In the genomic region with DNA sequence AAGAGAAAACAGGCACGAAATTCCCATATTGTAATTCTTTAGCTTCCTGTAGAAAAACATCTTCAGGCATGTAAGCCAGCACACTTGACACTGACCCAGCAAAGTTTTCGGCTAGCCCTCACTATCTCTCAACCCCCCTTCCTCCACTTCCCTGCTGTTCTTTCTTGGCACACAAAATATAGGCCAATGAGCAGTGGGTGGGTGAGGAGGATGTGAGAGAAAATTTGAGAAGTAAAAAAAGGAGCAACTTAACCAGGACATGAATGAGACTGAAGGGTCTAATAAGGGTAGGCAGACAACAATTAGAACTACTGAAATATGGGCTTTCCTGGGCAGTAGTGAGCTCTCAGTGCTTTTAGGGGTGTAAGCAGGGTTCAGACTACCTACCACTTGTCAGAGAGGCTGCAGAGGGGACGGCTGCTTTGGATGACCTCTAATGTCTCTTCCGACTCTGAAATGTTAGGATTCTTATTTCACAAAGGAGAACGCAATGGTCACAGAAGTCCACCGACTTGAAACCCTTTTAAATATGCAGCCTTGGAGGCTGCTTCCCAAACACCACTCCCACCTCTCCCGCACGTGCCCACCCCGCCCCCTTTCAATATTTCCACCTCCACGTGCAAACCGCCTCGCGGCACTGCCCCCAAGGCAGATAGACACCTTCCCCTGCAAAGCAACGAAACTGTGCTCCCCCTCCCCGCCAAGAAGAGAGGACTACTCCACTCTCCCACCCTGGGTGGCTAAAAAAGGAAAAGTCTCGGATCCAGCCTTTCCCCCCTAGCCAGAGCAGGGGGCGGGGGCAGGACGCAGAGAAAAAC, we compare ENCODE assay signal across 8 cellular contexts. TPM values are rescaled to one million over a fixed set of nuclear protein-coding genes. Genes with fewer than 3 reads are reported as not detected.
DNase-seq lines count a peak whose midpoint lies in the region; ATAC-seq, FAIRE-seq and TF ChIP-seq lines count a peak whose summit lies in the region.

No MANE protein-coding gene starts in this region.

- H3K4me3 Mint-ChIP-seq in GM23338 = peak overlapping the region; percentile 89
- peak overlapping the region; percentile 85 to 98 (median 95) for H3K4me3 Mint-ChIP-seq in naive thymus-derived CD4-positive, alpha-beta T cell

- TF ChIP-seq CTCF in AG09309 (IDR thresholded peaks at IDR 0.05; ENCODE audit: control insufficient read depth, insufficient read depth, low read depth, low read length, missing control alignments) = no peak
- TF ChIP-seq CTCF in GM23338 (conservative IDR thresholded peaks at IDR 0.05; ENCODE audit: low read depth in 2 of 2) = no peak
- no peak for TF ChIP-seq CTCF in endothelial cell of umbilical vein (IDR thresholded peaks at IDR 0.05; ENCODE audit: extremely low read depth in 1 of 2, insufficient read depth in 1 of 2, low read depth in 1 of 2, low read length in 2 of 2)
- TF ChIP-seq CTCF in GM10266 (IDR thresholded peaks at IDR 0.05; ENCODE audit: control insufficient read depth, insufficient read depth, low read depth, missing control alignments) = no peak

- POLR2A ChIA-PET in endothelial cell of umbilical vein (lab: Charles Lee) = no interaction called here
- POLR2A ChIA-PET in naive thymus-derived CD4-positive, alpha-beta T cell (lab: Charles Lee) = interaction anchor here (0.6 kb wide), 1 partner anchor 28 kb away, joined by 3 read pairs; no protein-coding TSS in a partner anchor

- CTCF ChIA-PET in endothelial cell of umbilical vein (lab: Charles Lee) = no interaction called here
- CTCF ChIA-PET in naive thymus-derived CD4-positive, alpha-beta T cell (lab: Charles Lee) = interaction anchor here (0.7 kb wide), 1 partner anchor 26 kb away, joined by 3 read pairs; no protein-coding TSS in a partner anchor

- H3K27ac Mint-ChIP-seq in GM23338 = peak overlapping the region; percentile 87
- H3K27ac Mint-ChIP-seq in naive thymus-derived CD4-positive, alpha-beta T cell = peak overlapping the region; percentile 47 to 99 (median 78)

- H4K20me1 ChIP-seq in GM23338 (replicated peaks; ENCODE audit: insufficient read depth) (peaks cover 43% of the 10 kb centered on the region), endothelial cell of umbilical vein (replicated peaks; ENCODE audit: control insufficient read depth, extremely low read depth, insufficient read depth, low read length) (no peaks in the 10 kb centered on the region)

- intact Hi-C loops in endothelial cell of umbilical vein (cut with micrococcal nuclease) = no loop called here
- intact Hi-C loops in naive thymus-derived CD4-positive, alpha-beta T cell (cut with micrococcal nuclease) = no loop called here

- H3K9me2 ChIP-seq in GM23338 (ENCODE audit: insufficient read depth) = no peaks in the 10 kb centered on the region

- no TSS peak for BruUV-seq in endothelial cell of umbilical vein (replicated peaks; lab: Mats Ljungman, UMichigan)

- H3K79me2 ChIP-seq in GM23338 (replicated peaks; ENCODE audit: insufficient read depth) (peaks cover 88% of the 10 kb centered on the region), endothelial cell of umbilical vein (ENCODE audit: control insufficient read depth, insufficient read depth, low read length) (peaks cover 72% of the 10 kb centered on the region)

- dilution Hi-C loops in endothelial cell of umbilical vein (cut with MboI; ENCODE audit: extremely low pct_ligation_motif_present, low sequenced_read_pairs) = no loop called here

- H3K27ac ChIP-seq in GM23338 (ENCODE audit: low read depth) = peak overlapping the region; percentile 99
- peak overlapping the region; percentile 99 for H3K27ac ChIP-seq in endothelial cell of umbilical vein (ENCODE audit: insufficient read depth, low read depth, low read length)
- H3K27ac ChIP-seq in naive thymus-derived CD4-positive, alpha-beta T cell (ENCODE audit: low read depth, low read length) = peak overlapping the region; percentile 89

- no peaks in the 10 kb centered on the region; the same call in 1 of the 2 replicates for H3F3A ChIP-seq in GM23338 (replicated peaks; ENCODE audit: low read depth)

- no peak for TF ChIP-seq POLR2A in endothelial cell of umbilical vein (IDR thresholded peaks at IDR 0.05; ENCODE audit: low read depth, low read length)

- H3K9me3 Mint-ChIP-seq in GM23338 = no peaks in the 10 kb centered on the region
- H3K9me3 Mint-ChIP-seq in naive thymus-derived CD4-positive, alpha-beta T cell = no peaks in the 10 kb centered on the region

- H3K9ac ChIP-seq in endothelial cell of umbilical vein (replicated peaks; ENCODE audit: extremely low read depth, insufficient read depth, low read length) = peak overlapping the region; percentile 100

- no peaks in the 10 kb centered on the region for H3K27me3 ChIP-seq in GM23338 (ENCODE audit: insufficient read depth)
- no peaks in the 10 kb centered on the region for H3K27me3 ChIP-seq in endothelial cell of umbilical vein (ENCODE audit: control insufficient read depth in 2 of 2, insufficient read depth in 2 of 2, low read length in 2 of 2)
- H3K27me3 ChIP-seq in naive thymus-derived CD4-positive, alpha-beta T cell (ENCODE audit: control insufficient read depth in 2 of 2, insufficient read depth in 2 of 2, low read length in 2 of 2) = no peaks in the 10 kb centered on the region

- no peaks in the 10 kb centered on the region for H3K9me3 ChIP-seq in endothelial cell of umbilical vein (replicated peaks; ENCODE audit: control insufficient read depth, insufficient read depth, low read length)
- H3K9me3 ChIP-seq in naive thymus-derived CD4-positive, alpha-beta T cell (ENCODE audit: control insufficient read depth in 2 of 3, low read length in 3 of 3) = no peaks in the 10 kb centered on the region

- ATAC-seq in GM23338 = peak; percentile 3
- ATAC-seq in naive thymus-derived CD4-positive, alpha-beta T cell = no peak
- ATAC-seq in GM19397 (IDR thresholded peaks at IDR 0.05; ENCODE audit: unreplicated experiment) = no peak
- no peak for ATAC-seq in HG03097 (IDR thresholded peaks at IDR 0.05; ENCODE audit: low FRiP score, unreplicated experiment)

- peaks cover 34% of the 10 kb centered on the region for H3K4me1 Mint-ChIP-seq in GM23338
- peaks cover 55 to 81% (median 68%) of the 10 kb centered on the region in 7 donors for H3K4me1 Mint-ChIP-seq in naive thymus-derived CD4-positive, alpha-beta T cell

- H3K4me2 ChIP-seq in GM23338 = peak overlapping the region; percentile 99
- H3K4me2 ChIP-seq in endothelial cell of umbilical vein (ENCODE audit: insufficient read depth, low read length) = peak overlapping the region; percentile 88

- peaks cover 75% of the 10 kb centered on the region for H3K36me3 Mint-ChIP-seq in GM23338 (ENCODE audit: low read depth)
- peaks cover 15 to 37% (median 16%) of the 10 kb centered on the region in 5 donors for H3K36me3 Mint-ChIP-seq in naive thymus-derived CD4-positive, alpha-beta T cell

- no peaks in the 10 kb centered on the region for H3K9me1 ChIP-seq in endothelial cell of umbilical vein (replicated peaks; ENCODE audit: control insufficient read depth, extremely low read depth, insufficient read depth, low read length)

- H3K4me1 ChIP-seq in GM23338 (ENCODE audit: insufficient read depth) = peaks cover 16% of the 10 kb centered on the region
- peaks cover 19% of the 10 kb centered on the region for H3K4me1 ChIP-seq in endothelial cell of umbilical vein (ENCODE audit: control insufficient read depth, extremely low read depth, insufficient read depth, low read length)
- peaks cover 35 to 40% of the 10 kb centered on the region in 2 donors for H3K4me1 ChIP-seq in naive thymus-derived CD4-positive, alpha-beta T cell (ENCODE audit: control insufficient read depth in 2 of 2, insufficient read depth in 2 of 2, low read length in 2 of 2)

- H3K4me3 ChIP-seq in AG09309 (ENCODE audit: control insufficient read depth, low read depth, low read length) (peak overlapping the region; percentile 79), GM23338 (peak overlapping the region; percentile 98), endothelial cell of umbilical vein (replicated peaks in 1 of 3; ENCODE audit: insufficient read depth in 1 of 3, low read depth in 1 of 3, low read length in 3 of 3) (peak overlapping the region; percentile 70 to 99 (median 88))
- peak overlapping the region; percentile 89 for H3K4me3 ChIP-seq in naive thymus-derived CD4-positive, alpha-beta T cell (ENCODE audit: low read length)

- FAIRE-seq in endothelial cell of umbilical vein (lab: Jason Lieb, UNC) = no peak

- DNase-seq in AG09309 (ENCODE audit: low read depth) (no peak), GM23338 (ENCODE audit: low spot score) (no peak), SW480 (ENCODE audit: low spot score) (peak; percentile 8), endothelial cell of umbilical vein (ENCODE audit: low read depth, low spot score) (peak; percentile 34), GM10266 (ENCODE audit: extremely low spot score) (no peak)
- peak in 1 of 9 donors; percentile 21 for DNase-seq in naive thymus-derived CD4-positive, alpha-beta T cell

- H3K27me3 Mint-ChIP-seq in GM23338 (ENCODE audit: insufficient read depth, low read depth, poor library complexity) = peaks cover 6% of the 10 kb centered on the region
- no peaks in the 10 kb centered on the region for H3K27me3 Mint-ChIP-seq in naive thymus-derived CD4-positive, alpha-beta T cell

- no peak overlapping the region for H2AFZ ChIP-seq in GM23338
- H2AFZ ChIP-seq in endothelial cell of umbilical vein (ENCODE audit: low read depth, low read length) = no peak overlapping the region

- H3K36me3 ChIP-seq in GM23338 (ENCODE audit: insufficient read depth) (peaks cover 19% of the 10 kb centered on the region), endothelial cell of umbilical vein (ENCODE audit: control insufficient read depth in 2 of 2, extremely low read depth in 1 of 2, insufficient read depth in 2 of 2, low read length in 2 of 2) (no peaks in the 10 kb centered on the region)
- peaks cover 0 to 27% (median 0%) of the 10 kb centered on the region in 3 experiments for H3K36me3 ChIP-seq in naive thymus-derived CD4-positive, alpha-beta T cell (ENCODE audit: control insufficient read depth in 2 of 3, insufficient read depth in 3 of 3, low read length in 3 of 3)

RNA-seq across cellular contexts. Expression of a gene that starts 0.9 kb away (rescaled TPM):
- 62.0 and 63.9 TPM in 2 replicates for total RNA-seq in GM23338 (2014; rRNA removed; shearing (Covaris generic))
- polyA plus RNA-seq in GM23338 (2016; fragmentation: Nextera tagmentation; extraction: Ambion mirVana) = 17.4 and 19.1 TPM in 2 replicates
- total RNA-seq in endothelial cell of umbilical vein = 10.9 and 14.0 TPM in 2 replicates
- 3.5 and 4.8 TPM in 2 replicates for polyA plus RNA-seq in endothelial cell of umbilical vein
- 3.5 and 4.0 TPM in 2 replicates for polyA plus RNA-seq in endothelial cell of umbilical vein (2011; cell fraction: cytosol; rRNA removed)
- 16.1 and 20.8 TPM in 2 replicates for polyA plus RNA-seq in endothelial cell of umbilical vein (2011; cell fraction: nucleus; rRNA removed)
- 6.6 and 7.2 TPM in 2 replicates for polyA plus RNA-seq in endothelial cell of umbilical vein (2012)
- polyA minus RNA-seq in endothelial cell of umbilical vein = 12.6 and 15.8 TPM in 2 replicates
- polyA minus RNA-seq in endothelial cell of umbilical vein (2011; cell fraction: cytosol; rRNA and poly(A)+ RNA removed) = 4.2 TPM
- 26.8 and 43.3 TPM in 2 replicates for polyA minus RNA-seq in endothelial cell of umbilical vein (2011; cell fraction: nucleus; rRNA and poly(A)+ RNA removed)
- total RNA-seq in naive thymus-derived CD4-positive, alpha-beta T cell = 10 to 100 TPM; 16.9 to 35.8 (median 28.9) TPM
- 1 to 10 TPM; 7.0 to 8.3 TPM for polyA plus RNA-seq in naive thymus-derived CD4-positive, alpha-beta T cell

RNA-seq across cellular contexts. Expression of a gene that starts 1.4 kb away (rescaled TPM):
- 79.4 and 92.8 TPM in 2 replicates for total RNA-seq in GM23338 (2014; rRNA removed; shearing (Covaris generic))
- 86.8 and 87.9 TPM in 2 replicates for polyA plus RNA-seq in GM23338 (2016; fragmentation: Nextera tagmentation; extraction: Ambion mirVana)
- 29.3 and 32.2 TPM in 2 replicates for total RNA-seq in endothelial cell of umbilical vein
- polyA plus RNA-seq in endothelial cell of umbilical vein = 5.7 and 9.1 TPM in 2 replicates
- polyA plus RNA-seq in endothelial cell of umbilical vein (2011; cell fraction: cytosol; rRNA removed) = 12.9 and 14.1 TPM in 2 replicates
- polyA plus RNA-seq in endothelial cell of umbilical vein (2011; cell fraction: nucleus; rRNA removed) = 15.6 and 19.7 TPM in 2 replicates
- polyA plus RNA-seq in endothelial cell of umbilical vein (2012) = 33.1 and 43.0 TPM in 2 replicates
- 6.1 and 8.0 TPM in 2 replicates for polyA minus RNA-seq in endothelial cell of umbilical vein
- polyA minus RNA-seq in endothelial cell of umbilical vein (2011; cell fraction: cytosol; rRNA and poly(A)+ RNA removed) = 11.9 TPM
- 7.0 and 8.7 TPM in 2 replicates for polyA minus RNA-seq in endothelial cell of umbilical vein (2011; cell fraction: nucleus; rRNA and poly(A)+ RNA removed)
- total RNA-seq in naive thymus-derived CD4-positive, alpha-beta T cell = 10 to 100 TPM; 31.1 to 46.2 (median 45.5) TPM
- 10 to 100 TPM; 51.5 to 71.6 TPM for polyA plus RNA-seq in naive thymus-derived CD4-positive, alpha-beta T cell

Comparison
In these comparisons a context has a peak if more than half of its experiments do, and no peak if none do; other contexts are left out.
1. DNase-seq: peak in SW480 (single experiment) and endothelial cell of umbilical vein (single experiment); none in AG09309 (single experiment), GM23338 (single experiment) and GM10266 (single experiment).
2. Peak in every context shown above with its lines, with median percentiles within 50 percentile points of each other: H3K4me3 ChIP-seq and H3K27ac ChIP-seq.